In genomic region chr1:185316163-185317033, GRCh38 we compare ENCODE assay signal across 1 cellular context.
TF ChIP-seq lines count a peak whose summit lies in the region.

No MANE protein-coding gene starts in this region.

TF ChIP-seq in K562, 482 proteins besides CTCF, POLR2A, EP300 and RAD21 (continued from another document and continues in another):
- TF ChIP-seq UBTF (IDR thresholded peaks at IDR 0.05; ENCODE audit: borderline replicate concordance in 1 of 2, low read depth in 2 of 2, low read length in 2 of 2) (peak; percentile 57 to 85; a peak in 2 of 4 replicates), ZNF146 (CRISPR knock-in tag; IDR thresholded peaks at IDR 0.05; ENCODE audit: unreplicated experiment) (no peak), KAT8 (IDR thresholded peaks at IDR 0.05; ENCODE audit: low read depth) (no peak), ZNF561 (CRISPR knock-in tag; conservative IDR thresholded peaks at IDR 0.05) (no peak), PTBP1 (IDR thresholded peaks at IDR 0.05; ENCODE audit: low read depth, low read length) (0 out of 2 replicates have a peak, but pooled peaks have one; percentile 25), PCBP1 (IDR thresholded peaks at IDR 0.05; ENCODE audit: low read depth, low read length, poor library complexity, severe bottlenecking) (peak; percentile 69), SMARCA5 (IDR thresholded peaks at IDR 0.05) (no peak), SAP30 (IDR thresholded peaks at IDR 0.05; ENCODE audit: borderline replicate concordance, insufficient read depth, low read depth, low read length, poor library complexity, severe bottlenecking) (no peak), E2F8 (IDR thresholded peaks at IDR 0.05; ENCODE audit: low read depth, partially characterized antibody) (peak; percentile 15), ZBTB9 (CRISPR knock-in tag; IDR thresholded peaks at IDR 0.05) (peak; percentile 79; the same call in 1 of the 2 replicates), SAFB (IDR thresholded peaks at IDR 0.05; ENCODE audit: borderline replicate concordance, low read depth, low read length) (peak; percentile 73; the same call in 1 of the 2 replicates), SIN3B (IDR thresholded peaks at IDR 0.05; ENCODE audit: low read depth) (no peak), NR2C2 (CRISPR knock-in tag; IDR thresholded peaks at IDR 0.05) (0 out of 2 replicates have a peak, but pooled peaks have one; percentile 40), NR2C2 (tag; IDR thresholded peaks at IDR 0.05) (no peak), ZBTB49 (CRISPR knock-in tag; IDR thresholded peaks at IDR 0.05; ENCODE audit: borderline replicate concordance) (no peak), JUN (IDR thresholded peaks at IDR 0.05; ENCODE audit: borderline replicate concordance, low read depth, low read length) (no peak), JUN (CRISPR knock-in tag; IDR thresholded peaks at IDR 0.05; ENCODE audit: borderline replicate concordance) (no peak; the same call in 1 of the 2 replicates), KDM1A (IDR thresholded peaks at IDR 0.05) (0 out of 4 replicates have a peak, but pooled peaks of 1 of the 2 experiments have one; percentile 4), CREB3L1 (IDR thresholded peaks at IDR 0.05; ENCODE audit: borderline replicate concordance, low read depth) (no peak), ZNF644 (tag; IDR thresholded peaks at IDR 0.05; ENCODE audit: low read depth) (no peak), NR1H2 (CRISPR knock-in tag; IDR thresholded peaks at IDR 0.05) (no peak; the same call in 1 of the 2 replicates), ZNF584 (CRISPR knock-in tag; IDR thresholded peaks at IDR 0.05; ENCODE audit: low read depth) (0 out of 2 replicates have a peak, but pooled peaks have one; percentile 4), PYGO2 (tag; IDR thresholded peaks at IDR 0.05) (no peak), ZBTB2 (IDR thresholded peaks at IDR 0.05) (peak; percentile 46; the same call in 1 of the 2 replicates), GABPB1 (CRISPR knock-in tag; IDR thresholded peaks at IDR 0.05) (peak; percentile 21), SMARCA4 (IDR thresholded peaks at IDR 0.05) (no peak), ELF2 (CRISPR knock-in tag; IDR thresholded peaks at IDR 0.05) (no peak), FOXJ2 (tag; IDR thresholded peaks at IDR 0.05) (no peak), HMGXB4 (CRISPR knock-in tag; IDR thresholded peaks at IDR 0.05) (peak; percentile 56; the same call in 1 of the 2 replicates), ZNF398 (CRISPR knock-in tag; IDR thresholded peaks at IDR 0.05) (no peak), BRCA1 (IDR thresholded peaks at IDR 0.05) (no peak), BRCA1 (CRISPR knock-in tag; IDR thresholded peaks at IDR 0.05) (no peak), SRSF9 (IDR thresholded peaks at IDR 0.05; ENCODE audit: borderline replicate concordance, low read depth, low read length) (no peak), HDAC1 (IDR thresholded peaks at IDR 0.05) (0 out of 4 replicates have a peak, but pooled peaks of 1 of the 2 experiments have one; percentile 66), BCOR (IDR thresholded peaks at IDR 0.05) (no peak), CHD4 (IDR thresholded peaks at IDR 0.05; ENCODE audit: insufficient read depth, insufficient replicate concordance, low read depth, low read length, poor library complexity, severe bottlenecking) (no peak), ARID4B (CRISPR knock-in tag; IDR thresholded peaks at IDR 0.05) (peak; percentile 93; the same call in 1 of the 2 replicates), NR3C1 (CRISPR knock-in tag; IDR thresholded peaks at IDR 0.05) (0 out of 2 replicates have a peak, but pooled peaks have one; percentile 29), HMG20B (CRISPR knock-in tag; IDR thresholded peaks at IDR 0.05) (no peak), SMAD4 (CRISPR knock-in tag; conservative IDR thresholded peaks at IDR 0.05) (0 out of 2 replicates have a peak, but pooled peaks have one; percentile 48), TBL1XR1 (IDR thresholded peaks at IDR 0.05; ENCODE audit: low read length in 2 of 2) (no peak), HLTF (IDR thresholded peaks at IDR 0.05) (0 out of 2 replicates have a peak, but pooled peaks have one; percentile 10), SMC3 (conservative IDR thresholded peaks at IDR 0.05; ENCODE audit: insufficient read depth, low read depth, low read length) (no peak)
